In genomic region chr17:77427471-77427991, GRCh38 we compare ENCODE assay signal across 8 cellular contexts.
DNase-seq lines count a peak whose midpoint lies in the region; ATAC-seq and TF ChIP-seq lines count a peak whose summit lies in the region.

No MANE protein-coding gene starts in this region.

- H3K36me3 ChIP-seq in effector memory CD4-positive, alpha-beta T cell (ENCODE audit: control insufficient read depth, insufficient read depth, low read length), result peaks cover 8% of the 10 kb centered on the region
- H3K36me3 ChIP-seq in muscle layer of colon (ENCODE audit: insufficient read depth, low read length), result no peaks in the 10 kb centered on the region

- DNase-seq in AG04449 (ENCODE audit: low read depth, low spot score) (peak; percentile 33), NCI-H1694 (lab: John Stamatoyannopoulos, UW) (peak; percentile 38), midbrain (lab: John Stamatoyannopoulos, UW) (no peak), OCI-M2 (lab: John Stamatoyannopoulos, UW; ENCODE audit: unreplicated experiment) (no peak)
- no peak for DNase-seq in effector memory CD4-positive, alpha-beta T cell
- DNase-seq in effector CD4-positive, alpha-beta T cell, result no peak

- peak overlapping the region; percentile 44 for H3K27ac ChIP-seq in effector memory CD4-positive, alpha-beta T cell (ENCODE audit: insufficient read depth, low read length, poor library complexity, severe bottlenecking)
- peak overlapping the region; percentile 96 for H3K27ac ChIP-seq in muscle layer of colon (ENCODE audit: low read depth, low read length)

- POLR2A ChIA-PET in AG04449 (lab: Yijun Ruan, JAX), result interaction anchor here (0.5 to 1.5 kb wide), 6 partner anchors 15 to 104 kb away, joined by 3 to 8 read pairs (median 4); no protein-coding TSS in a partner anchor

- no peaks in the 10 kb centered on the region for H3K9me3 ChIP-seq in effector memory CD4-positive, alpha-beta T cell (ENCODE audit: control insufficient read depth, low read length)
- no peaks in the 10 kb centered on the region for H3K9me3 ChIP-seq in muscle layer of colon (ENCODE audit: low read length)

- peak overlapping the region; percentile 83 for H3K9ac ChIP-seq in muscle layer of colon (ENCODE audit: low read length)

- TF ChIP-seq CTCF in AG04449 (IDR thresholded peaks at IDR 0.05; ENCODE audit: insufficient read depth, low read length, missing control alignments), result no peak

- H3K27me3 ChIP-seq in effector memory CD4-positive, alpha-beta T cell (replicated peaks; ENCODE audit: control insufficient read depth, insufficient read depth, low read length, poor library complexity, severe bottlenecking), result no peaks in the 10 kb centered on the region
- no peaks in the 10 kb centered on the region for H3K27me3 ChIP-seq in muscle layer of colon (ENCODE audit: control insufficient read depth in 1 of 2, insufficient read depth in 2 of 2, low read length in 2 of 2)

- ATAC-seq in GM18517 (IDR thresholded peaks at IDR 0.05; ENCODE audit: unreplicated experiment), result no peak

- peaks cover 64% of the 10 kb centered on the region for H3K4me1 ChIP-seq in effector memory CD4-positive, alpha-beta T cell (ENCODE audit: control insufficient read depth, insufficient read depth, low read length, poor library complexity, severe bottlenecking)
- H3K4me1 ChIP-seq in muscle layer of colon (ENCODE audit: insufficient read depth, low read length), result peaks cover 92% of the 10 kb centered on the region

- no peak overlapping the region for H3K4me3 ChIP-seq in AG04449 (ENCODE audit: low read depth, low read length)
- H3K4me3 ChIP-seq in effector memory CD4-positive, alpha-beta T cell (ENCODE audit: insufficient read depth, low read depth, low read length, poor library complexity, severe bottlenecking), result no peak overlapping the region
- H3K4me3 ChIP-seq in muscle layer of colon (ENCODE audit: low read depth in 1 of 2, low read length in 2 of 2), result peak overlapping the region in 1 of 2 donors; percentile 8

- CTCF ChIA-PET in AG04449 (lab: Yijun Ruan, JAX), result interaction anchor here (0.7 to 7.9 kb wide), 14 partner anchors 13 to 592 kb away, joined by 3 to 86 read pairs (median 5); no protein-coding TSS in a partner anchor

Comparison
In these comparisons a context has a peak if more than half of its experiments do, and no peak if none do; other contexts are left out.
1. DNase-seq: peak in AG04449 (single experiment) and NCI-H1694 (single experiment); none in effector memory CD4-positive, alpha-beta T cell (0 of 3), effector CD4-positive, alpha-beta T cell (single experiment), midbrain (single experiment) and OCI-M2 (single experiment).